ENCODE assay signal across 16 cellular contexts in genomic region chr2:134975281-134976009, GRCh38.
"Had no signal": no experiment of that assay in that cellular context is flagged by ENCODE, and none has a peak within 500 bp of the region (broad histone marks: within the 10 kb centered on the region; RNA-seq: fewer than 3 reads in every experiment).

No MANE protein-coding gene starts in this region.

- ATAC-seq: activated CD4-positive, CD25-positive, alpha-beta regulatory T cell treated with anti-CD3 and anti-CD28 coated beads, Interleukin-2, amount 50 U/mL, for 24 hours; stimulated activated naive B cell treated with anti-CD40 and anti-IgM and Interleukin-4, amounts not matched to agents 10 μg/mL and 1 μg/mL and 100 μg/mL, for 72 hours; T-cell had no signal

- H3K9ac ChIP-seq: neural progenitor cell had no signal

- H3K4me2 ChIP-seq: neural progenitor cell had no signal

- H3K4me3 ChIP-seq: coronary artery, esophagus squamous epithelium, lung, neural progenitor cell, ovary had no signal

- H2AFZ ChIP-seq: neural progenitor cell had no signal

- FAIRE-seq: endothelial cell of umbilical vein had no signal

- H3K27me3 ChIP-seq: esophagus squamous epithelium, neural progenitor cell, ovary had no signal

- DNase-seq: activated CD4-positive, alpha-beta T cell treated with anti-CD3 and anti-CD28 coated beads, Interleukin-2, amount 50 U/mL, for 1 hour; activated naive CD8-positive, alpha-beta T cell treated with anti-CD3 and anti-CD28 coated beads, Interleukin-2, amount 10 ng/mL, durations not matched to agents 7 days and 5 days; esophagus squamous epithelium; hypothalamus; midbrain; naive B cell; ovary; stimulated activated CD4-positive, alpha-beta T cell treated with anti-CD3 and anti-CD28 coated beads, Interleukin-12 subunit alpha, Interleukin-12 subunit beta, amount 100 ng/mL, for 4 hours; stimulated activated naive B cell treated with anti-CD40 and anti-IgM and Interleukin-4, amounts not matched to agents 10 μg/mL and 1 μg/mL and 100 μg/mL, for 72 hours; T-cell; T-helper 9 cell had no signal

- H3K27ac ChIP-seq: coronary artery, esophagus squamous epithelium, neural progenitor cell, ovary had no signal

- H3K36me3 ChIP-seq: esophagus squamous epithelium, neural progenitor cell, ovary had no signal

- H3K4me1 ChIP-seq: esophagus squamous epithelium, neural progenitor cell had no signal

- H3K9me3 ChIP-seq: ovary had no signal
